In the genomic region with DNA sequence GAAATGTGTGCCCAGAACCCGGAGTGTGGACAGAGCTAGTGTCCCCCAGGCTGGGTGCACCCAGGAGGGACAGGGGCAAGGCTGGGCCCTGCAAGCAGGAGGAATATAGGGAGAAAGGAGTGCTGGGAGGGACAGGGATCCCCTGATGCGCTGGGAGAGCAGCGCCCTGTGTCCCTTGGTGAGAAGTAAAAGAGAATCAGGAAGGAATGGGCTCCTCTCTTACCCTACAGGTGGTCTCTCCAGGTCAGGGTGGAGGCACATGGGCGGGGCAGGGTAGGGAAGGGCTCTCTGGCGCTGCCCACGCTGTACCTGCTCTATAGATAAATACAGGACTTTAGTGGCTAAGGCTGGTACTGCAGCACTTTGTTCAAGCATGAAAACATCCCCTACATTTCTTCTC, we compare ENCODE assay signal across 10 cellular contexts.
DNase-seq lines count a peak whose midpoint lies in the region; ATAC-seq and TF ChIP-seq lines count a peak whose summit lies in the region.
"Had no signal": no experiment of that assay in that cellular context is flagged by ENCODE, and none has a peak within 500 bp of the region (broad histone marks: within the 10 kb centered on the region; RNA-seq: fewer than 3 reads in every experiment).

No MANE protein-coding gene starts in this region.

- H2AFZ ChIP-seq in OCI-LY7 (ENCODE audit: low read length) (peak overlapping the region; percentile 57; the same call in 1 of the 2 replicates), mesenchymal stem cell (ENCODE audit: low read depth, low read length) (no peak overlapping the region)

- no peak for TF ChIP-seq POLR2A in esophagus squamous epithelium (IDR thresholded peaks at IDR 0.05)

- intact Hi-C loops in OCI-LY7 (cut with micrococcal nuclease; ENCODE audit: unreplicated experiment), result no loop called here
- intact Hi-C loops in esophagus squamous epithelium (cut with DNase I), result no loop called here

- H4K91ac ChIP-seq in mesenchymal stem cell (ENCODE audit: low read length), result peak overlapping the region; percentile 9

- peak; percentile 43 for ATAC-seq in GM18861 (IDR thresholded peaks at IDR 0.05; ENCODE audit: unreplicated experiment)
- ATAC-seq in GM21786 (IDR thresholded peaks at IDR 0.05; ENCODE audit: unreplicated experiment), result peak; percentile 38
- ATAC-seq in omental fat pad (ENCODE audit: low FRiP score), result no peak
- ATAC-seq: left cardiac atrium had no signal

- H4K8ac ChIP-seq in mesenchymal stem cell (ENCODE audit: low read length), result no peak overlapping the region

- H3K27ac ChIP-seq in OCI-LY7 (ENCODE audit: low read depth, low read length, poor library complexity, severe bottlenecking) (no peak overlapping the region), mesenchymal stem cell (ENCODE audit: low read length, poor library complexity, severe bottlenecking) (no peak overlapping the region), esophagus squamous epithelium (no peak overlapping the region)

- TF ChIP-seq CTCF in OCI-LY7 (conservative IDR thresholded peaks at IDR 0.05; ENCODE audit: low read length), result 0 out of 2 replicates have a peak, but pooled peaks have one; percentile 43
- peak in 2 of 6 experiments; percentile 11 to 27 for TF ChIP-seq CTCF in esophagus squamous epithelium (IDR thresholded peaks at IDR 0.05)
- TF ChIP-seq CTCF in omental fat pad (IDR thresholded peaks at IDR 0.05), result no peak

- no peaks in the 10 kb centered on the region for H3K79me1 ChIP-seq in mesenchymal stem cell (replicated peaks; ENCODE audit: low read length, poor library complexity, severe bottlenecking)

- H3K4me2 ChIP-seq in OCI-LY7 (ENCODE audit: low read length) (0 out of 2 replicates have a peak overlapping the region, but pooled peaks have one; percentile 29), mesenchymal stem cell (ENCODE audit: low read length, poor library complexity, severe bottlenecking) (no peak overlapping the region)

- peak overlapping the region in 1 of 2 experiments; percentile 47 for H3K18ac ChIP-seq in mesenchymal stem cell (ENCODE audit: low read depth in 1 of 2, low read length in 2 of 2)

- H2AK5ac ChIP-seq in mesenchymal stem cell (ENCODE audit: low read length, severe bottlenecking), result no peak overlapping the region

- H2BK5ac ChIP-seq in mesenchymal stem cell (ENCODE audit: low read depth, low read length, poor library complexity, severe bottlenecking), result no peak overlapping the region

- H2BK15ac ChIP-seq in mesenchymal stem cell (ENCODE audit: low read depth, poor library complexity, severe bottlenecking), result no peak overlapping the region

- CTCF ChIA-PET in OCI-LY7 (lab: Charles Lee; ENCODE audit: unreplicated experiment), result no interaction called here

- no peak overlapping the region for H3K4ac ChIP-seq in mesenchymal stem cell (ENCODE audit: low read depth in 1 of 2, low read length in 2 of 2)

- H3K79me2 ChIP-seq in OCI-LY7 (ENCODE audit: insufficient read depth, low read depth, low read length), result no peaks in the 10 kb centered on the region

- POLR2A ChIA-PET in OCI-LY7 (lab: Charles Lee), result no interaction called here

- H3K14ac ChIP-seq in mesenchymal stem cell (ENCODE audit: low read length in 2 of 2), result no peak overlapping the region

- BruUV-seq in OCI-LY7 (replicated peaks; lab: Mats Ljungman, UMichigan), result no TSS peak

- H3K9me3 ChIP-seq in OCI-LY7 (ENCODE audit: low read length), result no peaks in the 10 kb centered on the region
- H3K9me3 ChIP-seq in mesenchymal stem cell (ENCODE audit: control insufficient read depth, low read length), result no peaks in the 10 kb centered on the region
- no peaks in the 10 kb centered on the region for H3K9me3 ChIP-seq in esophagus squamous epithelium

- H3K9ac ChIP-seq in mesenchymal stem cell (ENCODE audit: low read length), result no peak overlapping the region

- no peaks in the 10 kb centered on the region for H3K9me2 ChIP-seq in OCI-LY7 (ENCODE audit: insufficient read depth, low read length)

- H2BK120ac ChIP-seq in mesenchymal stem cell (ENCODE audit: low read depth, low read length), result peak overlapping the region; percentile 43

- WGBS in mesenchymal stem cell, result 68% methylated on average over 4 of the region's 6 CpGs
- 60 to 74% methylated on average over 6 of the region's 6 CpGs for WGBS in esophagus squamous epithelium, 2 donors

- H3K23ac ChIP-seq in mesenchymal stem cell (ENCODE audit: low read length in 2 of 2), result no peak overlapping the region

- H4K20me1 ChIP-seq in OCI-LY7 (ENCODE audit: insufficient read depth, low read length), result no peaks in the 10 kb centered on the region

- no peaks in the 10 kb centered on the region for H3K27me3 ChIP-seq in mesenchymal stem cell (ENCODE audit: control insufficient read depth in 1 of 2, insufficient read depth in 1 of 2, low read length in 2 of 2)
- no peaks in the 10 kb centered on the region for H3K27me3 ChIP-seq in esophagus squamous epithelium

- H3K4me1 ChIP-seq in OCI-LY7 (ENCODE audit: insufficient read depth, low read length, poor library complexity, severe bottlenecking) (peaks cover 7% of the 10 kb centered on the region), mesenchymal stem cell (ENCODE audit: control insufficient read depth, insufficient read depth, low read depth, low read length) (no peaks in the 10 kb centered on the region), esophagus squamous epithelium (no peaks in the 10 kb centered on the region)

- peak overlapping the region; percentile 60 to 80 for H2BK12ac ChIP-seq in mesenchymal stem cell (ENCODE audit: low read length in 2 of 2)

- H3K4me3 ChIP-seq in OCI-LY7 (ENCODE audit: low read depth, low read length, poor library complexity, severe bottlenecking), result no peak overlapping the region
- H3K4me3 ChIP-seq in mesenchymal stem cell (ENCODE audit: insufficient read depth in 1 of 2, low read depth in 1 of 2, low read length in 2 of 2), result no peak overlapping the region
- H3K4me3 ChIP-seq in esophagus squamous epithelium, result no peak overlapping the region

- DNase-seq in OCI-LY7 (ENCODE audit: low spot score) (peak; percentile 7), mesenchymal stem cell (no peak), glomerular visceral epithelial cell (ENCODE audit: extremely low spot score) (no peak), pons (ENCODE audit: low spot score) (no peak), esophagus squamous epithelium (lab: John Stamatoyannopoulos, UW) (no peak), omental fat pad (ENCODE audit: low spot score) (no peak)
- DNase-seq: IMR-90, left cardiac atrium had no signal

- H3K36me3 ChIP-seq in OCI-LY7 (ENCODE audit: insufficient read depth, low read length) (no peaks in the 10 kb centered on the region), mesenchymal stem cell (ENCODE audit: control insufficient read depth in 1 of 2, insufficient read depth in 2 of 2, low read depth in 1 of 2, low read length in 2 of 2) (no peaks in the 10 kb centered on the region), esophagus squamous epithelium (no peaks in the 10 kb centered on the region)
